7 cellular contexts compared by ENCODE assay signal in genomic region chr1:93448292-93448982, GRCh38. TPM values are rescaled to one million over a fixed set of nuclear protein-coding genes. Genes with fewer than 3 reads are reported as not detected.
DNase-seq lines count a peak whose midpoint lies in the region; ATAC-seq and TF ChIP-seq lines count a peak whose summit lies in the region.

No MANE protein-coding gene starts in this region.

- H3K4me3 Mint-ChIP-seq in T-helper 17 cell, result peak overlapping the region; percentile 95

- peaks cover 32% of the 10 kb centered on the region for H3K27me3 Mint-ChIP-seq in T-helper 17 cell

- no peaks in the 10 kb centered on the region for H3K27me3 ChIP-seq in uterus

- TF ChIP-seq POLR2A in uterus (IDR thresholded peaks at IDR 0.05), result no peak

- H3K36me3 Mint-ChIP-seq in T-helper 17 cell (ENCODE audit: low read depth), result peaks cover 4% of the 10 kb centered on the region

- peak overlapping the region; percentile 94 for H3K9ac ChIP-seq in ES-I3 (ENCODE audit: low read depth, low read length)

- peak overlapping the region; percentile 72 for H3K27ac Mint-ChIP-seq in T-helper 17 cell

- ATAC-seq in T-helper 17 cell (peak; percentile 55), GM19351 (IDR thresholded peaks at IDR 0.05; ENCODE audit: unreplicated experiment) (no peak)

- TF ChIP-seq CTCF in epithelial cell of esophagus (IDR thresholded peaks at IDR 0.05; ENCODE audit: insufficient read depth, low read depth, low read length, missing control alignments) (no peak), uterus (IDR thresholded peaks at IDR 0.05) (no peak)

- no peaks in the 10 kb centered on the region for H3K9me3 ChIP-seq in ES-I3 (ENCODE audit: control insufficient read depth, insufficient read depth, low read length)
- no peaks in the 10 kb centered on the region for H3K9me3 ChIP-seq in T-helper 17 cell (ENCODE audit: control insufficient read depth, low read length, poor library complexity, severe bottlenecking)
- no peaks in the 10 kb centered on the region for H3K9me3 ChIP-seq in uterus

- peaks cover 4% of the 10 kb centered on the region; the same call in 1 of the 2 replicates for H3K4me1 ChIP-seq in ES-I3 (ENCODE audit: insufficient read depth, low read length)
- H3K4me1 ChIP-seq in uterus, result no peaks in the 10 kb centered on the region

- peaks cover 19% of the 10 kb centered on the region for H3K4me1 Mint-ChIP-seq in T-helper 17 cell

- peak overlapping the region; percentile 76 to 80 for H3K27ac ChIP-seq in uterus

- peak overlapping the region; percentile 80 for H3K4me3 ChIP-seq in epithelial cell of esophagus (ENCODE audit: low read length)
- peak overlapping the region; percentile 82 to 97 for H3K4me3 ChIP-seq in uterus

- H3K36me3 ChIP-seq in ES-I3 (ENCODE audit: insufficient read depth, low read length) (no peaks in the 10 kb centered on the region), uterus (no peaks in the 10 kb centered on the region)

- intact Hi-C loops in uterus (cut with DNase I; ENCODE audit: low total_unique reads), result loop anchor here (5.0 to 10.0 kb wide), 2 partner anchors 166 to 399 kb away; no protein-coding TSS in a partner anchor

- DNase-seq in HuH-7.5 (ENCODE audit: low spot score) (peak; percentile 56), T-helper 17 cell (peak in 1 of 3 donors; percentile 23), epithelial cell of esophagus (ENCODE audit: low read depth) (peak; percentile 25), mucosa of gallbladder (ENCODE audit: low spot score) (peak; percentile 41), uterus (peak; percentile 56 to 60)

RNA-seq across cellular contexts. Expression of gene FNBP1L, which starts 0.5 kb away (rescaled TPM):
- total RNA-seq in T-helper 17 cell, result 1 to 10 TPM; 3.1 to 4.9 TPM
- 57.1 TPM for total RNA-seq in mucosa of gallbladder
- 10 to 100 TPM; 14.9 to 88.1 (median 23.0) TPM for total RNA-seq in uterus
